22 cellular contexts compared by ENCODE assay signal in the genomic region with DNA sequence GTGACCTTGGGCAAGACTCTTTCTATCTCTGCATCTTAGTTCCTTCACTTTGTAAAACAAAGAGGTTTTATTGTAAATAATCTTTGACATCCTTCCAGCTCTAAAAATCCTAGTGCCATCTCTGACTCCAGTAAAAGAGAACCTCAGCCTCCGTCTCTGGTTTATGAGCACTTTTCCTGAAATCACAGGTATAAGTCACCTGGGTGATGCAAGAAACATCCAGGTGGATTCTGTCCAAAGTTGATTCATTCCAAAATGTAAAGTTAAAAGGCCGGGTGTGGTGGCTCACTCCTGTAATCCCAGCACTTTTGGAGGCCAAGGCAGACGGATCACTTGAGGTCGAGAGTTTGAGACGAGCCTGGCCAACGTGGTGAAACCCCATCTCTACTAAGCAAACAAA.
"Had no signal": no experiment of that assay in that cellular context is flagged by ENCODE, and none has a peak within 500 bp of the region (broad histone marks: within the 10 kb centered on the region; RNA-seq: fewer than 3 reads in every experiment).

No MANE protein-coding gene starts in this region.

- DNase-seq: activated CD4-positive, alpha-beta T cell treated with anti-CD3 and anti-CD28 coated beads for 36 hours; activated CD4-positive, alpha-beta T cell treated with anti-CD3 and anti-CD28 coated beads, Interleukin-2, amount 50 U/mL, for 1 hour; activated CD8-positive, alpha-beta memory T cell treated with anti-CD3 and anti-CD28 coated beads, Interleukin-2, amount 50 U/mL, for 4 hours; activated CD8-positive, alpha-beta T cell treated with anti-CD3 and anti-CD28 coated beads for 36 hours; activated gamma-delta T cell treated with Interleukin-2 at 50 U/mL for 16 hours; activated naive CD4-positive, alpha-beta T cell treated with anti-CD3 and anti-CD28 coated beads, Interleukin-2, amount 10 ng/mL, durations not matched to agents 7 days and 5 days; activated naive CD8-positive, alpha-beta T cell treated with anti-CD3 and anti-CD28 coated beads for 36 hours; activated T-cell treated with anti-CD3 and anti-CD28 coated beads, Interleukin-2, amount 50 U/mL, for 72 hours; brain microvascular endothelial cell; caudate nucleus; MM.1S; NCI-H1105; NCI-H1436; NCI-H187; NCI-H2081; NCI-H510A treated with DMSO at 0.1 percent for 48 hours; NCI-H69; SIG-M5; T-helper 2 cell; T1000; WERI-Rb-1 had no signal

- H3K36me3 ChIP-seq: brain microvascular endothelial cell, WERI-Rb-1 had no signal

- H3K27ac ChIP-seq: brain microvascular endothelial cell, KMS-11, WERI-Rb-1 had no signal

- H3K27me3 ChIP-seq: brain microvascular endothelial cell had no signal
